ENCODE assay signal across 1 cellular context in genomic region chr6:113969888-113970807, GRCh38.
TF ChIP-seq lines count a peak whose summit lies in the region.

No MANE protein-coding gene starts in this region.

TF ChIP-seq in HepG2, 621 proteins besides CTCF, POLR2A, EP300 and RAD21 (continued from another document):
- TF ChIP-seq HES4 (CRISPR knock-in tag; IDR thresholded peaks at IDR 0.05; ENCODE audit: borderline replicate concordance) (no peak; the same call in 1 of the 2 replicates), THAP8 (CRISPR knock-in tag; IDR thresholded peaks at IDR 0.05; ENCODE audit: borderline replicate concordance) (peak; percentile 18; the same call in 1 of the 2 replicates), KDM6A (CRISPR knock-in tag; IDR thresholded peaks at IDR 0.05; ENCODE audit: low read depth) (no peak), KLF13 (CRISPR knock-in tag; IDR thresholded peaks at IDR 0.05) (no peak), NPAS2 (CRISPR knock-in tag; IDR thresholded peaks at IDR 0.05; ENCODE audit: borderline replicate concordance) (no peak), RAD51 (IDR thresholded peaks at IDR 0.05; ENCODE audit: borderline replicate concordance) (no peak), CCDC6 (CRISPR knock-in tag; IDR thresholded peaks at IDR 0.05) (peak; percentile 43; the same call in 1 of the 2 replicates), HDAC6 (IDR thresholded peaks at IDR 0.05; ENCODE audit: low read depth, low read length) (no peak), RXRA (CRISPR knock-in tag; IDR thresholded peaks at IDR 0.05) (0 out of 2 replicates have a peak, but pooled peaks have one; percentile 29), ZNF775 (CRISPR knock-in tag; IDR thresholded peaks at IDR 0.05; ENCODE audit: borderline replicate concordance) (no peak), ZNF441 (CRISPR knock-in tag; IDR thresholded peaks at IDR 0.05; ENCODE audit: borderline replicate concordance) (0 out of 2 replicates have a peak, but pooled peaks have one; percentile 41), HDAC1 (CRISPR knock-in tag; IDR thresholded peaks at IDR 0.05) (peak; percentile 26; the same call in 1 of the 2 replicates), MXI1 (IDR thresholded peaks at IDR 0.05; ENCODE audit: borderline replicate concordance, low read depth, low read length) (no peak), ZNF143 (CRISPR knock-in tag; IDR thresholded peaks at IDR 0.05) (no peak), RFX3 (CRISPR knock-in tag; IDR thresholded peaks at IDR 0.05) (no peak), ZNF782 (CRISPR knock-in tag; IDR thresholded peaks at IDR 0.05; ENCODE audit: borderline replicate concordance) (no peak), RBM22 (optimal IDR thresholded peaks at IDR 0.05; ENCODE audit: low read length) (no peak), ATF5 (CRISPR knock-in tag; IDR thresholded peaks at IDR 0.05; ENCODE audit: low read depth) (no peak), MATR3 (CRISPR knock-in tag; IDR thresholded peaks at IDR 0.05) (no peak), KDM5B (CRISPR knock-in tag; IDR thresholded peaks at IDR 0.05; ENCODE audit: borderline replicate concordance) (peak; percentile 27; the same call in 1 of the 2 replicates), SNAPC2 (CRISPR knock-in tag; IDR thresholded peaks at IDR 0.05) (no peak; the same call in 1 of the 2 replicates), ZNF460 (CRISPR knock-in tag; IDR thresholded peaks at IDR 0.05; ENCODE audit: borderline replicate concordance) (no peak), TEAD3 (CRISPR knock-in tag; optimal IDR thresholded peaks at IDR 0.05; ENCODE audit: borderline replicate concordance) (no peak), FOXO4 (CRISPR knock-in tag; conservative IDR thresholded peaks at IDR 0.05) (no peak), MBNL3 (CRISPR knock-in tag; conservative IDR thresholded peaks at IDR 0.05) (no peak), KLF9 (CRISPR knock-in tag; IDR thresholded peaks at IDR 0.05; ENCODE audit: low read depth) (no peak), GFI1 (CRISPR knock-in tag; IDR thresholded peaks at IDR 0.05; ENCODE audit: borderline replicate concordance) (0 out of 2 replicates have a peak, but pooled peaks have one; percentile 12), ARHGAP35 (CRISPR knock-in tag; IDR thresholded peaks at IDR 0.05; ENCODE audit: borderline replicate concordance) (no peak), ZNF749 (CRISPR knock-in tag; IDR thresholded peaks at IDR 0.05; ENCODE audit: borderline replicate concordance) (no peak), IKZF1 (IDR thresholded peaks at IDR 0.05) (no peak), ZNF646 (CRISPR knock-in tag; IDR thresholded peaks at IDR 0.05) (peak; percentile 46; the same call in 1 of the 2 replicates), ZNF558 (CRISPR knock-in tag; IDR thresholded peaks at IDR 0.05; ENCODE audit: borderline replicate concordance) (peak; percentile 84; the same call in 1 of the 2 replicates), NFYC (CRISPR knock-in tag; IDR thresholded peaks at IDR 0.05) (no peak), ZNF263 (CRISPR knock-in tag; IDR thresholded peaks at IDR 0.05) (no peak), U2AF1 (optimal IDR thresholded peaks at IDR 0.05; ENCODE audit: low read depth, low read length) (no peak)
- TF ChIP-seq, protein P1, sequence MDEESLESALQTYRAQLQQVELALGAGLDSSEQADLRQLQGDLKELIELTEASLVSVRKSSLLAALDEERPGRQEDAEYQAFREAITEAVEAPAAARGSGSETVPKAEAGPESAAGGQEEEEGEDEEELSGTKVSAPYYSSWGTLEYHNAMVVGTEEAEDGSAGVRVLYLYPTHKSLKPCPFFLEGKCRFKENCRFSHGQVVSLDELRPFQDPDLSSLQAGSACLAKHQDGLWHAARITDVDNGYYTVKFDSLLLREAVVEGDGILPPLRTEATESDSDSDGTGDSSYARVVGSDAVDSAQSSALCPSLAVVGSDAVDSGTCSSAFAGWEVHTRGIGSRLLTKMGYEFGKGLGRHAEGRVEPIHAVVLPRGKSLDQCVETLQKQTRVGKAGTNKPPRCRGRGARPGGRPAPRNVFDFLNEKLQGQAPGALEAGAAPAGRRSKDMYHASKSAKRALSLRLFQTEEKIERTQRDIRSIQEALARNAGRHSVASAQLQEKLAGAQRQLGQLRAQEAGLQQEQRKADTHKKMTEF (CRISPR knock-in tag; IDR thresholded peaks at IDR 0.05) = no peak
- TF ChIP-seq, protein P2, sequence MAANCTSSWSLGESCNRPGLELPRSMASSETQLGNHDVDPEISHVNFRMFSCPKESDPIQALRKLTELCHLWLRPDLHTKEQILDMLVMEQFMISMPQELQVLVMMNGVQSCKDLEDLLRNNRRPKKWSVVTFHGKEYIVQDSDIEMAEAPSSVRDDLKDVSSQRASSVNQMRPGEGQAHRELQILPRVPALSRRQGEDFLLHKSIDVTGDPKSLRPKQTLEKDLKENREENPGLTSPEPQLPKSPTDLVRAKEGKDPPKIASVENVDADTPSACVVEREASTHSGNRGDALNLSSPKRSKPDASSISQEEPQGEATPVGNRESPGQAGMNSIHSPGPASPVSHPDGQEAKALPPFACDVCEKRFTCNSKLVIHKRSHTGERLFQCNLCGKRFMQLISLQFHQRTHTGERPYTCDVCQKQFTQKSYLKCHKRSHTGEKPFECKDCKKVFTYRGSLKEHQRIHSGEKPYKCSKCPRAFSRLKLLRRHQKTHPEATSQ (CRISPR knock-in tag; IDR thresholded peaks at IDR 0.05; ENCODE audit: borderline replicate concordance) = no peak
